12 cellular contexts compared by ENCODE assay signal in the genomic region with DNA sequence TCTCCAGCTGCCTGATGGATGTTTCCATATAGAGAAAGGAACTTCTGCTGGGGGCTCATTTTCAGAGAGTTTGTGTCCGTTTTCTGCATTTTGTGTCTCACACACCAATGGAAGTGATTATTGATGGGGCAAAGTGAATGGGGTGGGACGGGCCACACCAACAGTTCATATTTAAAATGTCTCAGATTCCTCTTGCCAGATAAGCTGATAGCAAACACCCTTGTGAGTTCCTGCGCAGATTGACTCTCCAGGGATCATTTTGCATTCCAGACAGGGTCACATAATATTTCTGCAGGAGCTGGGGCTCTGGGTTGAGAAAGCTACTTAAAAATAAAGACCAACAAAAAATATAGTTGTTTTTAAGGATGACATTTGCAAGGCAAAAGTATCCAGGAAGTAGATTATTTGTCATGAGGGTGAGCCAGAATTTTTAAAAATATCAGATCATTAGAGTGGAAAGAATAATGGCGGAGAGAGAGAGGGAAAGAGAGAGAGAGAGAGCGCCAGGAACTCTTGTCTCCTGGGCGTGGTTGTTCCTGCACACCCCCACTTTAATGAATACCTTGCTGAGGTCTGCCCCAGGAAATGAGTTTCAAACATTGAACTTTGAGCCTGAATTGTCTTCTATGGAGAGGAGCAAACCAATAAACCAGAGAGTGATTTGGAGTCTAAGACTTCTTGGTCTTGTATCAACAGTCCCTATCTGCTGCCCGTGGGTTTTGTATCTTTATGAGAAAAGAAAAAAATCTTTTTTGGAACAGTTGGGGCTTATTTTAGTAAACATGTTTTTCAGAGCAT. TPM values are rescaled to one million over a fixed set of nuclear protein-coding genes. Genes with fewer than 3 reads are reported as not detected.
DNase-seq lines count a peak whose midpoint lies in the region; ATAC-seq and TF ChIP-seq lines count a peak whose summit lies in the region.
"Had no signal": no experiment of that assay in that cellular context is flagged by ENCODE, and none has a peak within 500 bp of the region (broad histone marks: within the 10 kb centered on the region; RNA-seq: fewer than 3 reads in every experiment).

No MANE protein-coding gene starts in this region.

- H2AFZ ChIP-seq in smooth muscle cell (ENCODE audit: low read depth) (no peak overlapping the region), neural progenitor cell (replicated peaks) (no peak overlapping the region)

- no peaks in the 10 kb centered on the region for H4K20me1 ChIP-seq in smooth muscle cell (ENCODE audit: low read depth)
- H4K20me1 ChIP-seq in neural progenitor cell (ENCODE audit: low read depth) = no peaks in the 10 kb centered on the region

- H3K27me3 ChIP-seq in right atrium auricular region (no peaks in the 10 kb centered on the region), smooth muscle cell (ENCODE audit: low read depth) (no peaks in the 10 kb centered on the region), neural progenitor cell (no peaks in the 10 kb centered on the region)
- H3K27me3 ChIP-seq: spleen had no signal

- H3K27ac ChIP-seq in right atrium auricular region = peak overlapping the region; percentile 44 to 69
- peak overlapping the region; percentile 97 for H3K27ac ChIP-seq in smooth muscle cell (ENCODE audit: low read depth)
- H3K27ac ChIP-seq in neural progenitor cell = no peak overlapping the region
- H3K27ac ChIP-seq: spleen had no signal

- peaks cover 64% of the 10 kb centered on the region for H3K79me2 ChIP-seq in smooth muscle cell (ENCODE audit: low read depth)
- no peaks in the 10 kb centered on the region for H3K79me2 ChIP-seq in neural progenitor cell (ENCODE audit: low read depth)

- H3K36me3 ChIP-seq in right atrium auricular region (no peaks in the 10 kb centered on the region), smooth muscle cell (ENCODE audit: low read depth) (no peaks in the 10 kb centered on the region), neural progenitor cell (no peaks in the 10 kb centered on the region)

- H3K4me3 ChIP-seq in right atrium auricular region = no peak overlapping the region
- H3K4me3 ChIP-seq in smooth muscle cell = no peak overlapping the region
- no peak overlapping the region for H3K4me3 ChIP-seq in neural progenitor cell
- H3K4me3 ChIP-seq: spleen had no signal

- H3K27ac Mint-ChIP-seq in activated naive CD4-positive, alpha-beta T cell treated with anti-CD3 and anti-CD28 coated beads, Interleukin-2, amount 50 U/mL, for 72 hours = peak overlapping the region; percentile 3 to 69
- no peak overlapping the region for H3K27ac Mint-ChIP-seq in neural progenitor cell

- H3F3A ChIP-seq in smooth muscle cell (ENCODE audit: low read depth) (peaks cover 49% of the 10 kb centered on the region), neural progenitor cell (ENCODE audit: low read depth) (no peaks in the 10 kb centered on the region)

- peak overlapping the region; percentile 37 for H3K9ac ChIP-seq in smooth muscle cell (ENCODE audit: low read depth)
- H3K9ac ChIP-seq in neural progenitor cell = no peak overlapping the region

- H3K36me3 Mint-ChIP-seq in activated naive CD4-positive, alpha-beta T cell treated with anti-CD3 and anti-CD28 coated beads, Interleukin-2, amount 50 U/mL, for 72 hours = peaks cover 14 to 55% of the 10 kb centered on the region in 2 donors
- no peaks in the 10 kb centered on the region for H3K36me3 Mint-ChIP-seq in neural progenitor cell

- H3K4me1 Mint-ChIP-seq in neural progenitor cell = peaks cover 3% of the 10 kb centered on the region

- no peak for ATAC-seq in activated naive CD4-positive, alpha-beta T cell treated with anti-CD3 and anti-CD28 coated beads, Interleukin-2, amount 50 U/mL, for 72 hours

- DNase-seq in HT-29 (ENCODE audit: low spot score) = peak; percentile 72
- DNase-seq in activated naive CD4-positive, alpha-beta T cell treated with anti-CD3 and anti-CD28 coated beads, Interleukin-2, amount 50 U/mL, for 72 hours (ENCODE audit: low spot score in 2 of 2) = no peak
- DNase-seq in right atrium auricular region (ENCODE audit: low spot score) = no peak
- DNase-seq in smooth muscle cell (lab: John Stamatoyannopoulos, UW; ENCODE audit: unreplicated experiment) = no peak
- no peak for DNase-seq in hippocampal formation (lab: John Stamatoyannopoulos, UW)
- no peak for DNase-seq in RKO (ENCODE audit: low spot score)
- no peak for DNase-seq in COR-L47 (lab: John Stamatoyannopoulos, UW)
- no peak for DNase-seq in neural progenitor cell (ENCODE audit: low spot score)
- DNase-seq: GOT3, KG1, mammary epithelial cell had no signal

- peak overlapping the region; percentile 75 for H3K4me2 ChIP-seq in smooth muscle cell
- no peak overlapping the region for H3K4me2 ChIP-seq in neural progenitor cell

- TF ChIP-seq CTCF in right atrium auricular region (IDR thresholded peaks at IDR 0.05) = no peak
- no peak for TF ChIP-seq CTCF in smooth muscle cell (IDR thresholded peaks at IDR 0.05; ENCODE audit: borderline replicate concordance, insufficient read depth, poor library complexity, severe bottlenecking)
- TF ChIP-seq CTCF in neural progenitor cell (IDR thresholded peaks at IDR 0.05) = no peak

- 59% methylated on average over 7 of the region's 7 CpGs for WGBS in smooth muscle cell (ENCODE audit: low lambda C conversion rate)

- peaks cover 12% of the 10 kb centered on the region for H3K27me3 Mint-ChIP-seq in neural progenitor cell (ENCODE audit: insufficient read depth, low read depth)

- H3K4me3 Mint-ChIP-seq in neural progenitor cell = no peak overlapping the region

- peaks cover 5 to 14% of the 10 kb centered on the region in 2 donors for H3K9me3 Mint-ChIP-seq in activated naive CD4-positive, alpha-beta T cell treated with anti-CD3 and anti-CD28 coated beads, Interleukin-2, amount 50 U/mL, for 72 hours
- H3K9me3 Mint-ChIP-seq in neural progenitor cell = peaks cover 2% of the 10 kb centered on the region

- H3K9me3 ChIP-seq in right atrium auricular region (no peaks in the 10 kb centered on the region), smooth muscle cell (replicated peaks; ENCODE audit: low read depth) (no peaks in the 10 kb centered on the region), neural progenitor cell (ENCODE audit: low read depth) (no peaks in the 10 kb centered on the region)
- H3K9me3 ChIP-seq: spleen had no signal

- H3K4me1 ChIP-seq in right atrium auricular region (peaks cover 0 to 73% of the 10 kb centered on the region in 2 donors), smooth muscle cell (ENCODE audit: low read depth) (peaks cover 31% of the 10 kb centered on the region), neural progenitor cell (no peaks in the 10 kb centered on the region)

RNA-seq across cellular contexts. Expression of a gene that starts 33.3 kb away (rescaled TPM):
- total RNA-seq in HT-29 (2014; rRNA removed; shearing (Covaris generic)) = 150 and 153 TPM in 2 replicates
- 100 to 1,000 TPM in 1 of 2 donors, 10 to 100 TPM in 1; 60.8 to 124 TPM for total RNA-seq in activated naive CD4-positive, alpha-beta T cell treated with anti-CD3 and anti-CD28 coated beads, Interleukin-2, amount 50 U/mL, for 72 hours
- total RNA-seq in right atrium auricular region (10 to 100 TPM; 77.6 to 84.5 TPM), smooth muscle cell (278 and 287 TPM in 2 replicates), neural progenitor cell (ENCODE audit: low replicate concordance) (0.60 and 0.68 TPM in 2 replicates)
- 158 and 161 TPM in 2 replicates for polyA plus RNA-seq in smooth muscle cell

Comparison
In these comparisons a context has a peak if more than half of its experiments do, and no peak if none do; other contexts are left out.
1. RNA of a gene that starts 33.3 kb away (total RNA-seq): 278 to 287 TPM in smooth muscle cell, 150 to 153 TPM in HT-29, 60.8 to 124 TPM in activated naive CD4-positive, alpha-beta T cell treated with anti-CD3 and anti-CD28 coated beads, Interleukin-2, amount 50 U/mL, for 72 hours and 77.6 to 84.5 TPM in right atrium auricular region; 0.60 to 0.68 TPM in neural progenitor cell; every median in the first group is over 10 times any median in the second.